14 cellular contexts compared by ENCODE assay signal in genomic region chr18:79477711-79478483, GRCh38.
DNase-seq lines count a peak whose midpoint lies in the region; ATAC-seq lines count a peak whose summit lies in the region.
"Had no signal": no experiment of that assay in that cellular context is flagged by ENCODE, and none has a peak within 500 bp of the region (broad histone marks: within the 10 kb centered on the region; RNA-seq: fewer than 3 reads in every experiment).

No MANE protein-coding gene starts in this region.

- peak; percentile 27 to 62 (median 54) for ATAC-seq in T-cell (replicated peaks in 1 of 4)
- ATAC-seq in left ventricle myocardium superior: no peak
- no peak for ATAC-seq in stimulated activated memory B cell treated with anti-CD40 and anti-IgM and Interleukin-4, amounts not matched to agents 10 μg/mL and 1 μg/mL and 100 μg/mL, for 72 hours
- ATAC-seq in GM19395 (IDR thresholded peaks at IDR 0.05; ENCODE audit: unreplicated experiment): no peak
- ATAC-seq: GM12878 had no signal

- no peaks in the 10 kb centered on the region for H3K9me3 Mint-ChIP-seq in activated CD4-positive, alpha-beta T cell treated with anti-CD3 and anti-CD28 coated beads, Interleukin-2, amount 10 ng/mL, durations not matched to agents 7 days and 5 days
- H3K9me3 Mint-ChIP-seq in T-cell: no peaks in the 10 kb centered on the region
- no peaks in the 10 kb centered on the region for H3K9me3 Mint-ChIP-seq in stimulated activated memory B cell treated with anti-CD40 and anti-IgM and Interleukin-4, amounts not matched to agents 10 μg/mL and 1 μg/mL and 100 μg/mL, for 72 hours

- no peak overlapping the region for H3K4me3 Mint-ChIP-seq in activated CD4-positive, alpha-beta T cell treated with anti-CD3 and anti-CD28 coated beads, Interleukin-2, amount 10 ng/mL, durations not matched to agents 7 days and 5 days
- peak overlapping the region in 1 of 3 donors; percentile 42 for H3K4me3 Mint-ChIP-seq in T-cell
- H3K4me3 Mint-ChIP-seq in stimulated activated memory B cell treated with anti-CD40 and anti-IgM and Interleukin-4, amounts not matched to agents 10 μg/mL and 1 μg/mL and 100 μg/mL, for 72 hours: no peak overlapping the region

- DNase-seq in activated CD4-positive, alpha-beta T cell treated with anti-CD3 and anti-CD28 coated beads, Interleukin-2, amount 10 ng/mL, durations not matched to agents 7 days and 5 days: no peak
- no peak for DNase-seq in activated CD4-positive, alpha-beta T cell treated with anti-CD3 and anti-CD28 coated beads for 4 hours
- DNase-seq in T-cell (no peak), left ventricle myocardium superior (peak; percentile 13), NCI-H748 treated with DMSO at 0.1 percent for 48 hours (lab: John Stamatoyannopoulos, UW) (no peak), CD1c-positive myeloid dendritic cell (ENCODE audit: extremely low spot score) (no peak)
- DNase-seq: activated gamma-delta T cell treated with Interleukin-2 at 50 U/mL for 16 hours, COR-L47, NCI-H2107, small intestine, uterus had no signal

- POLR2A ChIA-PET in activated CD4-positive, alpha-beta T cell treated with anti-CD3 and anti-CD28 coated beads, Interleukin-2, amount 10 ng/mL, durations not matched to agents 7 days and 5 days (lab: Charles Lee): no interaction called here
- POLR2A ChIA-PET in T-cell (lab: Charles Lee): interaction anchor here in 1 of 2 donors (0.7 kb wide), 1 partner anchor 384 kb away, joined by 3 read pairs; no protein-coding TSS in a partner anchor

- CTCF ChIA-PET in activated CD4-positive, alpha-beta T cell treated with anti-CD3 and anti-CD28 coated beads, Interleukin-2, amount 10 ng/mL, durations not matched to agents 7 days and 5 days (lab: Charles Lee): no interaction called here
- CTCF ChIA-PET in T-cell (lab: Charles Lee): no interaction called here

- H3K36me3 Mint-ChIP-seq in activated CD4-positive, alpha-beta T cell treated with anti-CD3 and anti-CD28 coated beads, Interleukin-2, amount 10 ng/mL, durations not matched to agents 7 days and 5 days (ENCODE audit: low read depth): peaks cover 2% of the 10 kb centered on the region
- peaks cover 20% of the 10 kb centered on the region for H3K36me3 Mint-ChIP-seq in T-cell
- peaks cover 8% of the 10 kb centered on the region for H3K36me3 Mint-ChIP-seq in stimulated activated memory B cell treated with anti-CD40 and anti-IgM and Interleukin-4, amounts not matched to agents 10 μg/mL and 1 μg/mL and 100 μg/mL, for 72 hours

- intact Hi-C loops in left ventricle myocardium superior (cut with micrococcal nuclease): no loop called here

- H3K4me1 Mint-ChIP-seq in activated CD4-positive, alpha-beta T cell treated with anti-CD3 and anti-CD28 coated beads, Interleukin-2, amount 10 ng/mL, durations not matched to agents 7 days and 5 days: peaks cover 5% of the 10 kb centered on the region
- peaks cover 11 to 17% (median 15%) of the 10 kb centered on the region in 3 donors for H3K4me1 Mint-ChIP-seq in T-cell
- no peaks in the 10 kb centered on the region for H3K4me1 Mint-ChIP-seq in stimulated activated memory B cell treated with anti-CD40 and anti-IgM and Interleukin-4, amounts not matched to agents 10 μg/mL and 1 μg/mL and 100 μg/mL, for 72 hours

- no peaks in the 10 kb centered on the region for H3K27me3 Mint-ChIP-seq in activated CD4-positive, alpha-beta T cell treated with anti-CD3 and anti-CD28 coated beads, Interleukin-2, amount 10 ng/mL, durations not matched to agents 7 days and 5 days
- no peaks in the 10 kb centered on the region for H3K27me3 Mint-ChIP-seq in T-cell
- H3K27me3 Mint-ChIP-seq in stimulated activated memory B cell treated with anti-CD40 and anti-IgM and Interleukin-4, amounts not matched to agents 10 μg/mL and 1 μg/mL and 100 μg/mL, for 72 hours: no peaks in the 10 kb centered on the region

- H3K27ac Mint-ChIP-seq in activated CD4-positive, alpha-beta T cell treated with anti-CD3 and anti-CD28 coated beads, Interleukin-2, amount 10 ng/mL, durations not matched to agents 7 days and 5 days: peak overlapping the region; percentile 41
- H3K27ac Mint-ChIP-seq in T-cell: peak overlapping the region; percentile 73 to 74
- H3K27ac Mint-ChIP-seq in stimulated activated memory B cell treated with anti-CD40 and anti-IgM and Interleukin-4, amounts not matched to agents 10 μg/mL and 1 μg/mL and 100 μg/mL, for 72 hours: peak overlapping the region; percentile 37

Comparison
In these comparisons a context has a peak if more than half of its experiments do, and no peak if none do; other contexts are left out.
1. ATAC-seq: peak in T-cell (4 of 4); none in left ventricle myocardium superior (single experiment), stimulated activated memory B cell treated with anti-CD40 and anti-IgM and Interleukin-4, amounts not matched to agents 10 μg/mL and 1 μg/mL and 100 μg/mL, for 72 hours (single experiment) and GM19395 (single experiment).
2. Peak in every context shown above with its lines, with median percentiles within 50 percentile points of each other: H3K27ac Mint-ChIP-seq.